In the genomic region with DNA sequence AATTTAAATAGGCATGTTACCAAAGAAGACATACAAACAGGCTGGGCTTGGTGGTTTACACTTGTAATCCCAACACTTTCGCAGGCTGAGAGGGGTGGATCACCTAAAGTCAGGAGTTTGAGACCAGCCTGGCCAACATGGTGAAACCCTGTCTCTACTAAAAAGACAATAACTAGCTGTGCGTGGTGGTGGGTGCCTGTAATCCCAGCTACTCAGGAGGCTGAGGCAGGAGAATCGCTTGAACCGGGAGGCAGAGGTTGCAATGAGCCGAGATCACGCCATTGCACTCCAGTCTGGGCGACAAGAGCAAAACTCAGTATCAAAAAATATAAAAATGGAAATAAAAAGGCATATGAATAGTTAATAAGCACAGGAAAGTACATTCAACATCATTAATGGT, we compare ENCODE assay signal across 6 cellular contexts. TPM values are rescaled to one million over a fixed set of nuclear protein-coding genes. Genes with fewer than 3 reads are reported as not detected.
"Had no signal": no experiment of that assay in that cellular context is flagged by ENCODE, and none has a peak within 500 bp of the region (broad histone marks: within the 10 kb centered on the region; RNA-seq: fewer than 3 reads in every experiment).

No MANE protein-coding gene starts in this region.

RNA-seq across cellular contexts. Expression of gene WDFY4, which starts 37.6 kb away (rescaled TPM):
- total RNA-seq: cardiac muscle cell, chondrocyte had no signal

RNA-seq across cellular contexts. Expression of gene ARHGAP22, which starts 42.2 kb away (rescaled TPM):
- total RNA-seq: activated naive CD4-positive, alpha-beta T cell treated with anti-CD3 and anti-CD28 coated beads for 36 hours; activated naive CD4-positive, alpha-beta T cell treated with anti-CD3 and anti-CD28 coated beads, Interleukin-2, amount 50 U/mL, for 72 hours; activated naive CD8-positive, alpha-beta T cell treated with anti-CD3 and anti-CD28 coated beads for 36 hours; activated T-cell treated with anti-CD3 and anti-CD28 coated beads, Interleukin-2, amount 50 U/mL, for 72 hours had no signal
